Comparison of ENCODE assay signal across 1 cellular context in the genomic region with DNA sequence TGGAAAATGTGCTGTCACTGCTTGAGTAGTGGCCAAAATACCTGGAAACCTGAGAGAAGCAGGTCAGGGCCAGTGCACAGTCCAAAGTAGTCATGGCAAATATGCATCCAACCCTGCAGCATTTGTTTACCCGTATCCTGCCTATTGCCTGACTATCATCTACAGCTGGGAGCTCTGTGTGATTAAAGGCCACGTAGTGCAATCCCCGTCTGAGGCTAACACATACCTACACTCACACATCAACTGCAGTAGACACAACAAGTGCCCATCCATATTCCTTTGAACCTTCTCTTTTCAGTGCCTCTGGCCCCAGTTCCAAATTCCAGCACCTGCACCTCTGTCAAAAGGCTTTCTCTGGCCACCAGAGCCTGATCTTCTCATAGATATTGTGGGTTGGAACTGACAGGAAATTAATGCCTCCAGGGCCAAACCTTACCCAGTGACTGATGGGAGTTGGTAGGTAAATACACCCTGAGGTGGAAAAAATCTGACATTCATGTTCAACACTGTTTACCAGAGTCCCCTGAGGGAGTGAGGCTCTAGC.
TF ChIP-seq lines count a peak whose summit lies in the region.

No MANE protein-coding gene starts in this region.

TF ChIP-seq in SK-N-SH, 30 proteins besides CTCF, POLR2A, EP300 and RAD21 (continued from another document):
- TF ChIP-seq, protein P1, sequence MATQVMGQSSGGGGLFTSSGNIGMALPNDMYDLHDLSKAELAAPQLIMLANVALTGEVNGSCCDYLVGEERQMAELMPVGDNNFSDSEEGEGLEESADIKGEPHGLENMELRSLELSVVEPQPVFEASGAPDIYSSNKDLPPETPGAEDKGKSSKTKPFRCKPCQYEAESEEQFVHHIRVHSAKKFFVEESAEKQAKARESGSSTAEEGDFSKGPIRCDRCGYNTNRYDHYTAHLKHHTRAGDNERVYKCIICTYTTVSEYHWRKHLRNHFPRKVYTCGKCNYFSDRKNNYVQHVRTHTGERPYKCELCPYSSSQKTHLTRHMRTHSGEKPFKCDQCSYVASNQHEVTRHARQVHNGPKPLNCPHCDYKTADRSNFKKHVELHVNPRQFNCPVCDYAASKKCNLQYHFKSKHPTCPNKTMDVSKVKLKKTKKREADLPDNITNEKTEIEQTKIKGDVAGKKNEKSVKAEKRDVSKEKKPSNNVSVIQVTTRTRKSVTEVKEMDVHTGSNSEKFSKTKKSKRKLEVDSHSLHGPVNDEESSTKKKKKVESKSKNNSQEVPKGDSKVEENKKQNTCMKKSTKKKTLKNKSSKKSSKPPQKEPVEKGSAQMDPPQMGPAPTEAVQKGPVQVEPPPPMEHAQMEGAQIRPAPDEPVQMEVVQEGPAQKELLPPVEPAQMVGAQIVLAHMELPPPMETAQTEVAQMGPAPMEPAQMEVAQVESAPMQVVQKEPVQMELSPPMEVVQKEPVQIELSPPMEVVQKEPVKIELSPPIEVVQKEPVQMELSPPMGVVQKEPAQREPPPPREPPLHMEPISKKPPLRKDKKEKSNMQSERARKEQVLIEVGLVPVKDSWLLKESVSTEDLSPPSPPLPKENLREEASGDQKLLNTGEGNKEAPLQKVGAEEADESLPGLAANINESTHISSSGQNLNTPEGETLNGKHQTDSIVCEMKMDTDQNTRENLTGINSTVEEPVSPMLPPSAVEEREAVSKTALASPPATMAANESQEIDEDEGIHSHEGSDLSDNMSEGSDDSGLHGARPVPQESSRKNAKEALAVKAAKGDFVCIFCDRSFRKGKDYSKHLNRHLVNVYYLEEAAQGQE (IDR thresholded peaks at IDR 0.05; ENCODE audit: low read depth, low read length), result no peak
- TF ChIP-seq FOXM1 (IDR thresholded peaks at IDR 0.05; ENCODE audit: low read depth) (no peak), JUND (IDR thresholded peaks at IDR 0.05) (no peak), RFX5 (IDR thresholded peaks at IDR 0.05; ENCODE audit: low read length) (no peak), SMC3 (IDR thresholded peaks at IDR 0.05; ENCODE audit: low read depth, low read length) (no peak), YY1 (IDR thresholded peaks at IDR 0.05; ENCODE audit: low read depth) (no peak), NRF1 (IDR thresholded peaks at IDR 0.05; ENCODE audit: low read depth, low read length) (no peak)
- TF ChIP-seq, protein P2, sequence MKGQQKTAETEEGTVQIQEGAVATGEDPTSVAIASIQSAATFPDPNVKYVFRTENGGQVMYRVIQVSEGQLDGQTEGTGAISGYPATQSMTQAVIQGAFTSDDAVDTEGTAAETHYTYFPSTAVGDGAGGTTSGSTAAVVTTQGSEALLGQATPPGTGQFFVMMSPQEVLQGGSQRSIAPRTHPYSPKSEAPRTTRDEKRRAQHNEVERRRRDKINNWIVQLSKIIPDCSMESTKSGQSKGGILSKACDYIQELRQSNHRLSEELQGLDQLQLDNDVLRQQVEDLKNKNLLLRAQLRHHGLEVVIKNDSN (IDR thresholded peaks at IDR 0.05; ENCODE audit: borderline replicate concordance, low read depth), result no peak
